In genomic region chr2:6769346-6769745, GRCh38 we compare ENCODE assay signal across 18 cellular contexts.
DNase-seq lines count a peak whose midpoint lies in the region; ATAC-seq, FAIRE-seq and TF ChIP-seq lines count a peak whose summit lies in the region.
"Had no signal": no experiment of that assay in that cellular context is flagged by ENCODE, and none has a peak within 500 bp of the region (broad histone marks: within the 10 kb centered on the region; RNA-seq: fewer than 3 reads in every experiment).

No MANE protein-coding gene starts in this region.

- H3K4me3 ChIP-seq in bronchial epithelial cell (ENCODE audit: low read depth, low read length) (no peak overlapping the region), testis (no peak overlapping the region)

- FAIRE-seq in GM12891 (lab: Jason Lieb, UNC) (peak; percentile 95), HTR-8/SVneo (lab: Jason Lieb, UNC) (peak; percentile 93), bronchial epithelial cell (lab: Jason Lieb, UNC) (peak; percentile 18), urothelium cell line (lab: Jason Lieb, UNC) (peak; percentile 97)
- FAIRE-seq: G401.6, GM19239 had no signal

- no peak for ATAC-seq in GM19395 (IDR thresholded peaks at IDR 0.05; ENCODE audit: unreplicated experiment)

- no peak for TF ChIP-seq POLR2A in GM12891 (IDR thresholded peaks at IDR 0.05; ENCODE audit: low read depth, low read length)
- no peak for TF ChIP-seq POLR2A in testis (IDR thresholded peaks at IDR 0.05)

- H3K27me3 ChIP-seq in bronchial epithelial cell (ENCODE audit: control insufficient read depth, insufficient read depth, low read length) (no peaks in the 10 kb centered on the region), testis (no peaks in the 10 kb centered on the region)

- H3K36me3 ChIP-seq in bronchial epithelial cell (ENCODE audit: control insufficient read depth, insufficient read depth, low read length) (no peaks in the 10 kb centered on the region), testis (ENCODE audit: low read depth, missing control alignments) (no peaks in the 10 kb centered on the region)

- DNase-seq in GM12891 (ENCODE audit: insufficient read length, low spot score) (no peak), HTR-8/SVneo (ENCODE audit: insufficient read length, low spot score) (no peak), bronchial epithelial cell (ENCODE audit: low read depth) (no peak), urothelium cell line (ENCODE audit: low spot score) (no peak), testis (no peak)
- DNase-seq in activated T-cell treated with anti-CD3 and anti-CD28 coated beads, Interleukin-2, amount 50 U/mL, for 1 hour, result no peak
- DNase-seq: C1 segment of cervical spinal cord; Calu3; CD4-positive, alpha-beta memory T cell; COR-L47; DMS153; DND-41; GOT3; H7; HCEC 1CT had no signal

- no peaks in the 10 kb centered on the region for H3K4me1 ChIP-seq in testis

- intact Hi-C loops in testis (cut with DNase I; ENCODE audit: low total_unique reads), result no loop called here

- no peak overlapping the region for H3K27ac ChIP-seq in testis

- TF ChIP-seq CTCF in bronchial epithelial cell (IDR thresholded peaks at IDR 0.05; ENCODE audit: insufficient read depth, low read length, severe bottlenecking), result no peak
- TF ChIP-seq CTCF in testis (IDR thresholded peaks at IDR 0.05), result no peak

- H3K9me3 ChIP-seq in testis, result no peaks in the 10 kb centered on the region

TF ChIP-seq in GM12891, 5 proteins besides CTCF, POLR2A, EP300 and RAD21:
- TF ChIP-seq PAX5 (IDR thresholded peaks at IDR 0.05; ENCODE audit: insufficient read depth, low read length, severe bottlenecking) (no peak), POU2F2 (IDR thresholded peaks at IDR 0.05; ENCODE audit: low read depth, low read length) (no peak), TAF1 (IDR thresholded peaks at IDR 0.05; ENCODE audit: low read depth, low read length) (no peak), POLR2AphosphoS5 (IDR thresholded peaks at IDR 0.05; ENCODE audit: low read depth, low read length) (no peak), SPI1 (IDR thresholded peaks at IDR 0.05; ENCODE audit: low read depth, low read length) (no peak)
